ENCODE assay signal across 13 cellular contexts in the genomic region with DNA sequence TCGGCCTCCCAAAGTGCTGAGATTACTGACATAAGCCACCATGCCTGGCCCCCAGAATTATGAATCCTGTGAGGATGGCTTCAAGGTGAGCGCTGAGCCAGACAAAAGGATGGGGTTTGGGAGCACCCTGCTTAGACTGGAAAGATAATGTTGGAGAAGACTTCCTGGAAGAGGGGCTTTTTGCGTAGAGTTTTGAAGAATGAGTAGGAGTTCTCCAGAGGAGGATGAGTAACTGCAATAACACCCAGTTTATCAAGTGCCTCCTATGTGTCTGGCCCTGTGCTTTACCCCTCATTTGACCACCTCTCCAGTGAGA. TPM values are rescaled to one million over a fixed set of nuclear protein-coding genes. Genes with fewer than 3 reads are reported as not detected.
DNase-seq lines count a peak whose midpoint lies in the region; ATAC-seq, FAIRE-seq and TF ChIP-seq lines count a peak whose summit lies in the region.
"Had no signal": no experiment of that assay in that cellular context is flagged by ENCODE, and none has a peak within 500 bp of the region (broad histone marks: within the 10 kb centered on the region; RNA-seq: fewer than 3 reads in every experiment).

No MANE protein-coding gene starts in this region.

- H3K27ac ChIP-seq in endothelial cell of umbilical vein (ENCODE audit: insufficient read depth, low read depth, low read length) (peak overlapping the region; percentile 69), spleen (peak overlapping the region in 5 of 8 donors; percentile 9 to 83 (median 77))
- H3K27ac ChIP-seq: adrenal gland had no signal

- TF ChIP-seq CTCF in Loucy (conservative IDR thresholded peaks at IDR 0.05; ENCODE audit: low read length) (no peak), endothelial cell of umbilical vein (IDR thresholded peaks at IDR 0.05; ENCODE audit: extremely low read depth in 1 of 2, insufficient read depth in 1 of 2, low read depth in 1 of 2, low read length in 2 of 2) (no peak), spleen (IDR thresholded peaks at IDR 0.05 in 8 of 11, conservative IDR thresholded peaks at IDR 0.05 in 3 of 11) (no peak)

- POLR2A ChIA-PET in endothelial cell of umbilical vein (lab: Charles Lee): interaction anchor here (0.6 to 3.6 kb wide), 25 partner anchors 9 to 161 kb away, joined by 3 to 87 read pairs (median 6); a partner anchor contains a TSS

- no peaks in the 10 kb centered on the region for H3K9me1 ChIP-seq in endothelial cell of umbilical vein (replicated peaks; ENCODE audit: control insufficient read depth, extremely low read depth, insufficient read depth, low read length)

- intact Hi-C loops in endothelial cell of umbilical vein (cut with micrococcal nuclease): no loop called here
- intact Hi-C loops in spleen (cut with DNase I; ENCODE audit: low total_unique reads): no loop called here

- no TSS peak for BruUV-seq in endothelial cell of umbilical vein (replicated peaks; lab: Mats Ljungman, UMichigan)

- no peaks in the 10 kb centered on the region for H3F3A ChIP-seq in Loucy (ENCODE audit: low read depth)

- H3K27me3 ChIP-seq in Loucy (ENCODE audit: insufficient read depth, low read length, poor library complexity, severe bottlenecking): no peaks in the 10 kb centered on the region
- no peaks in the 10 kb centered on the region for H3K27me3 ChIP-seq in endothelial cell of umbilical vein (ENCODE audit: control insufficient read depth in 2 of 2, insufficient read depth in 2 of 2, low read length in 2 of 2)
- peaks cover 0 to 54% (median 0%) of the 10 kb centered on the region in 7 donors for H3K27me3 ChIP-seq in spleen (replicated peaks in 1 of 7)
- H3K27me3 ChIP-seq: adrenal gland had no signal

- ATAC-seq in HG03039 (IDR thresholded peaks at IDR 0.05; ENCODE audit: unreplicated experiment): no peak
- ATAC-seq: activated CD4-positive, CD25-positive, alpha-beta regulatory T cell treated with anti-CD3 and anti-CD28 coated beads, Interleukin-2, amount 50 U/mL, for 24 hours; naive thymus-derived CD4-positive, alpha-beta T cell had no signal

- no peak overlapping the region for H2AFZ ChIP-seq in Loucy (ENCODE audit: low read length)
- H2AFZ ChIP-seq in endothelial cell of umbilical vein (ENCODE audit: low read depth, low read length): peak overlapping the region; percentile 5

- no peak for FAIRE-seq in endothelial cell of umbilical vein (lab: Jason Lieb, UNC)

- H3K9me3 ChIP-seq in Loucy (ENCODE audit: insufficient read depth, low read depth, low read length) (no peaks in the 10 kb centered on the region), endothelial cell of umbilical vein (replicated peaks; ENCODE audit: control insufficient read depth, insufficient read depth, low read length) (no peaks in the 10 kb centered on the region), spleen (peaks cover 0 to 5% (median 0%) of the 10 kb centered on the region in 8 donors)
- H3K9me3 ChIP-seq: adrenal gland had no signal

- no peaks in the 10 kb centered on the region for H3K36me3 ChIP-seq in Loucy (ENCODE audit: insufficient read depth, low read length)
- peaks cover 0 to 9% of the 10 kb centered on the region in 2 experiments for H3K36me3 ChIP-seq in endothelial cell of umbilical vein (ENCODE audit: control insufficient read depth in 2 of 2, extremely low read depth in 1 of 2, insufficient read depth in 2 of 2, low read length in 2 of 2)
- peaks cover 0 to 11% (median 0%) of the 10 kb centered on the region in 6 donors for H3K36me3 ChIP-seq in spleen
- H3K36me3 ChIP-seq: adrenal gland had no signal

- 90 to 98% (median 96%) methylated on average over 3 of the region's 3 CpGs for WGBS in spleen, 5 donors

- peak overlapping the region; percentile 46 for H3K9ac ChIP-seq in Loucy (ENCODE audit: low read depth, low read length, poor library complexity, severe bottlenecking)
- peak overlapping the region; percentile 5 for H3K9ac ChIP-seq in endothelial cell of umbilical vein (replicated peaks; ENCODE audit: extremely low read depth, insufficient read depth, low read length)

- no peaks in the 10 kb centered on the region for H3K4me1 ChIP-seq in Loucy (ENCODE audit: insufficient read depth, low read length, poor library complexity, severe bottlenecking)
- peaks cover 15% of the 10 kb centered on the region for H3K4me1 ChIP-seq in endothelial cell of umbilical vein (ENCODE audit: control insufficient read depth, extremely low read depth, insufficient read depth, low read length)
- H3K4me1 ChIP-seq in spleen: peaks cover 22 to 81% (median 45%) of the 10 kb centered on the region in 6 donors

- no peaks in the 10 kb centered on the region for H4K20me1 ChIP-seq in Loucy (ENCODE audit: insufficient read depth, low read length, poor library complexity, severe bottlenecking)
- no peaks in the 10 kb centered on the region for H4K20me1 ChIP-seq in endothelial cell of umbilical vein (replicated peaks; ENCODE audit: control insufficient read depth, extremely low read depth, insufficient read depth, low read length)

- H3K9me2 ChIP-seq in Loucy (replicated peaks; ENCODE audit: low read depth, low read length): no peaks in the 10 kb centered on the region

- no peak for DNase-seq in endothelial cell of umbilical vein (ENCODE audit: low read depth, low spot score)
- DNase-seq in spleen: no peak
- DNase-seq in OCI-M1 (lab: John Stamatoyannopoulos, UW): no peak
- DNase-seq in Ammon's horn (ENCODE audit: low spot score): no peak
- DNase-seq: CD4-positive, alpha-beta memory T cell; GF-D8; naive thymus-derived CD4-positive, alpha-beta T cell had no signal

- H3K4me2 ChIP-seq in Loucy (ENCODE audit: low read depth, low read length, poor library complexity, severe bottlenecking) (no peak overlapping the region), endothelial cell of umbilical vein (ENCODE audit: insufficient read depth, low read length) (peak overlapping the region; percentile 35)

- CTCF ChIA-PET in endothelial cell of umbilical vein (lab: Charles Lee): interaction anchor here (0.5 to 9.4 kb wide), 31 partner anchors 8 to 177 kb away, joined by 3 to 115 read pairs (median 6); a partner anchor contains a TSS

- no peak overlapping the region for H3K4me3 ChIP-seq in Loucy (ENCODE audit: low read length, poor library complexity, severe bottlenecking)
- no peak overlapping the region for H3K4me3 ChIP-seq in endothelial cell of umbilical vein (replicated peaks in 1 of 3; ENCODE audit: insufficient read depth in 1 of 3, low read depth in 1 of 3, low read length in 3 of 3)
- H3K4me3 ChIP-seq in spleen: no peak overlapping the region

- dilution Hi-C loops in endothelial cell of umbilical vein (cut with MboI; ENCODE audit: extremely low pct_ligation_motif_present, low sequenced_read_pairs): no loop called here

- H3K79me2 ChIP-seq in Loucy (ENCODE audit: insufficient read depth, low read length): no peaks in the 10 kb centered on the region
- peaks cover 26% of the 10 kb centered on the region for H3K79me2 ChIP-seq in endothelial cell of umbilical vein (ENCODE audit: control insufficient read depth, insufficient read depth, low read length)

- TF ChIP-seq POLR2A in endothelial cell of umbilical vein (IDR thresholded peaks at IDR 0.05; ENCODE audit: low read depth, low read length) (no peak), spleen (IDR thresholded peaks at IDR 0.05) (no peak)

RNA-seq across cellular contexts. Expression of a gene that starts 0.6 kb away (rescaled TPM):
- total RNA-seq in endothelial cell of umbilical vein: 140 and 165 TPM in 2 replicates
- 206 and 343 TPM in 2 replicates for polyA plus RNA-seq in endothelial cell of umbilical vein
- 74.9 and 137 TPM in 2 replicates for polyA plus RNA-seq in endothelial cell of umbilical vein (2011; cell fraction: cytosol; rRNA removed)
- polyA plus RNA-seq in endothelial cell of umbilical vein (2011; cell fraction: nucleus; rRNA removed): 58.6 and 63.6 TPM in 2 replicates
- 252 and 264 TPM in 2 replicates for polyA plus RNA-seq in endothelial cell of umbilical vein (2012)
- 30.7 and 37.6 TPM in 2 replicates for polyA minus RNA-seq in endothelial cell of umbilical vein
- polyA minus RNA-seq in endothelial cell of umbilical vein (2011; cell fraction: cytosol; rRNA and poly(A)+ RNA removed): 27.1 TPM
- polyA minus RNA-seq in endothelial cell of umbilical vein (2011; cell fraction: nucleus; rRNA and poly(A)+ RNA removed): 12.8 and 28.4 TPM in 2 replicates
- 10 to 100 TPM in 2 of 7 donors, 1 to 10 TPM in 5; 1.9 to 34.3 (median 4.3) TPM for total RNA-seq in spleen
- polyA plus RNA-seq in spleen: 10 to 100 TPM in 1 of 3 donors, under 1 TPM in 2; 0.77 to 15.9 (median 0.96) TPM
- polyA plus RNA-seq: CD4-positive, alpha-beta memory T cell; IgD-negative memory B cell; naive thymus-derived CD4-positive, alpha-beta T cell had no signal

RNA-seq across cellular contexts. Expression of a gene that starts 12.1 kb away (rescaled TPM):
- total RNA-seq in endothelial cell of umbilical vein (not detected in 2 replicates), spleen (100 to 1,000 TPM in 3 of 7 donors, 10 to 100 TPM in 4; 82.2 to 164 (median 90.5) TPM)
- polyA plus RNA-seq in endothelial cell of umbilical vein (not detected in 2 replicates), spleen (10 to 100 TPM; 14.6 to 32.2 (median 16.0) TPM)
- polyA plus RNA-seq in endothelial cell of umbilical vein (2011; cell fraction: cytosol; rRNA removed): not detected in 2 replicates
- not detected in 2 replicates for polyA plus RNA-seq in endothelial cell of umbilical vein (2011; cell fraction: nucleus; rRNA removed)
- polyA plus RNA-seq in endothelial cell of umbilical vein (2012): not detected in 2 replicates
- polyA minus RNA-seq in endothelial cell of umbilical vein: not detected in 2 replicates
- not detected for polyA minus RNA-seq in endothelial cell of umbilical vein (2011; cell fraction: cytosol; rRNA and poly(A)+ RNA removed)
- not detected in 2 replicates for polyA minus RNA-seq in endothelial cell of umbilical vein (2011; cell fraction: nucleus; rRNA and poly(A)+ RNA removed)
- total RNA-seq: dermis blood vessel endothelial cell had no signal

RNA-seq across cellular contexts. Expression of a gene that starts 33.9 kb away (rescaled TPM):
- total RNA-seq in endothelial cell of umbilical vein (140 and 151 TPM in 2 replicates), spleen (100 to 1,000 TPM in 1 of 7 donors, 10 to 100 TPM in 6; 56.3 to 103 (median 82.4) TPM)
- polyA plus RNA-seq in endothelial cell of umbilical vein (89.6 and 116 TPM in 2 replicates), spleen (100 to 1,000 TPM in 1 of 3 donors, 10 to 100 TPM in 2; 80.6 to 143 (median 94.9) TPM)
- 43.5 and 75.7 TPM in 2 replicates for polyA plus RNA-seq in endothelial cell of umbilical vein (2011; cell fraction: cytosol; rRNA removed)
- 116 and 121 TPM in 2 replicates for polyA plus RNA-seq in endothelial cell of umbilical vein (2011; cell fraction: nucleus; rRNA removed)
- 50.5 and 101 TPM in 2 replicates for polyA plus RNA-seq in endothelial cell of umbilical vein (2012)
- polyA minus RNA-seq in endothelial cell of umbilical vein: 12.7 and 21.8 TPM in 2 replicates
- 32.1 TPM for polyA minus RNA-seq in endothelial cell of umbilical vein (2011; cell fraction: cytosol; rRNA and poly(A)+ RNA removed)
- polyA minus RNA-seq in endothelial cell of umbilical vein (2011; cell fraction: nucleus; rRNA and poly(A)+ RNA removed): 27.4 and 63.5 TPM in 2 replicates

RNA-seq across cellular contexts. Expression of a gene that starts 44.9 kb away (rescaled TPM):
- total RNA-seq in endothelial cell of umbilical vein: 27.2 and 30.5 TPM in 2 replicates
- 9.9 and 13.2 TPM in 2 replicates for polyA plus RNA-seq in endothelial cell of umbilical vein
- polyA plus RNA-seq in endothelial cell of umbilical vein (2011; cell fraction: cytosol; rRNA removed): 9.3 and 10.7 TPM in 2 replicates
- polyA plus RNA-seq in endothelial cell of umbilical vein (2011; cell fraction: nucleus; rRNA removed): 19.9 and 23.0 TPM in 2 replicates
- 9.4 and 9.8 TPM in 2 replicates for polyA plus RNA-seq in endothelial cell of umbilical vein (2012)
- polyA minus RNA-seq in endothelial cell of umbilical vein: 37.1 and 47.2 TPM in 2 replicates
- 5.9 TPM for polyA minus RNA-seq in endothelial cell of umbilical vein (2011; cell fraction: cytosol; rRNA and poly(A)+ RNA removed)
- polyA minus RNA-seq in endothelial cell of umbilical vein (2011; cell fraction: nucleus; rRNA and poly(A)+ RNA removed): 8.6 TPM in 2 replicates
- total RNA-seq in spleen: 10 to 100 TPM; 20.2 to 65.6 (median 45.1) TPM
- polyA plus RNA-seq in spleen: 10 to 100 TPM in 1 of 3 donors, 1 to 10 TPM in 2; 9.3 to 17.3 (median 9.6) TPM

RNA-seq across cellular contexts. Expression of a gene that starts 52.6 kb away (rescaled TPM):
- total RNA-seq in endothelial cell of umbilical vein: 70.2 and 74.1 TPM in 2 replicates
- polyA plus RNA-seq in endothelial cell of umbilical vein: 69.0 and 85.0 TPM in 2 replicates
- polyA plus RNA-seq in endothelial cell of umbilical vein (2011; cell fraction: cytosol; rRNA removed): 32.0 and 38.7 TPM in 2 replicates
- polyA plus RNA-seq in endothelial cell of umbilical vein (2011; cell fraction: nucleus; rRNA removed): 145 and 173 TPM in 2 replicates
- polyA plus RNA-seq in endothelial cell of umbilical vein (2012): 38.7 and 63.2 TPM in 2 replicates
- 26.2 and 34.8 TPM in 2 replicates for polyA minus RNA-seq in endothelial cell of umbilical vein
- not detected for polyA minus RNA-seq in endothelial cell of umbilical vein (2011; cell fraction: cytosol; rRNA and poly(A)+ RNA removed)
- 12.2 and 26.3 TPM in 2 replicates for polyA minus RNA-seq in endothelial cell of umbilical vein (2011; cell fraction: nucleus; rRNA and poly(A)+ RNA removed)
- 10 to 100 TPM; 37.5 to 82.3 (median 44.4) TPM for total RNA-seq in spleen
- 10 to 100 TPM; 31.7 to 58.2 (median 49.0) TPM for polyA plus RNA-seq in spleen

Comparison
In these comparisons a context has a peak if more than half of its experiments do, and no peak if none do; other contexts are left out.
1. RNA of a gene that starts 12.1 kb away (total RNA-seq): 82.2 to 164 TPM in spleen; not detected in endothelial cell of umbilical vein; every median in the first group is over 10 times any median in the second.